In the genomic region with DNA sequence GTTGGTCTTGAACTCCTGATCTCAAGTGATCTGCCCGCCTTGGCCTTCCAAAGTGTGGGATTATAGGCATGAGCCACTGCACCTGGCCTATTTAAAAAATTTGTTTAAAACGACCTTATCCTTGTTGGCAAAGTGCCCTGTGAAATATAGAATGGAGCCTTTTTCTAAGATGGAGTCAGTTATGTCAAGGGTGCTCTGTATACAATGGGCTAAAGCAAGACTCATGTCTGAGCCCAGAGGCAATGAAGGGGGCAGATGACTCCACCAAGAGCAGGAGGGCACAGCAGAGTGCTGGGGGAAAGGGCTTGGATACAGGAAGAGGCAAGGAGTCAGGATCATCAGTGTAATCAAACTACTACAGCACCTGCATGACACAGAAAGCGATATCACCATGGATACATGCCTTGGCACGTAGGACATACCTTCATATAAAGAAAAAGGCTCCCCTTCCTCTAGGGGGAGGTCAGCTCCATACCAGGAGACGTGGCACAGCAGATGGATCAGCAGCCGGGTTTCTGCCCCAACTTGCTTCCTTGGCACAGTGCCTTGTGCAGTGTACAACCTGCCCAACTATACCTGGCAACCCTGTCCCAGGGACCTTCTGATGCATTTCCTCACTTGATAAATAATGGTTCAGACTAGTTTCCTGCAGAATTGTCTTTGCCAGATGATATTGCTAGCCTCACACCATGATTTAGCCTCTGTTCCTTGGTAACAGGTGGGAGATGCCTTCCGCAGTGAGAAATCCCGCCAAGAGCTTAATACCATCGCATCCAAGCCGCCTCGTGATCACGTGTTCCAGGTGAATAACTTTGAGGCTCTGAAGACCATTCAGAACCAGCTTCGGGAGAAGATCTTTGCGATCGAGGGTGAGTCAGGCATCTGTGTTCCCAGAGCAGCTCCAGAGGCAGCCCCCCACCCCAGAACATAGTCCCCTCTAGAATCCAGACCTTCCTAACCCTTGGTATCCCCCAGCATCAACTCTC, we compare ENCODE assay signal across 34 cellular contexts. TPM values are rescaled to one million over a fixed set of nuclear protein-coding genes. Genes with fewer than 3 reads are reported as not detected.
DNase-seq lines count a peak whose midpoint lies in the region; ATAC-seq, FAIRE-seq and TF ChIP-seq lines count a peak whose summit lies in the region.
"Had no signal": no experiment of that assay in that cellular context is flagged by ENCODE, and none has a peak within 500 bp of the region (broad histone marks: within the 10 kb centered on the region; RNA-seq: fewer than 3 reads in every experiment).

No MANE protein-coding gene starts in this region.

- H3K27ac Mint-ChIP-seq in osteocyte (ENCODE audit: unreplicated experiment), result no peak overlapping the region
- H3K27ac Mint-ChIP-seq: activated CD8-positive, alpha-beta T cell treated with anti-CD3 and anti-CD28 coated beads for 36 hours; natural killer cell; T-helper 17 cell had no signal

- H3K4me1 Mint-ChIP-seq in osteocyte (ENCODE audit: unreplicated experiment), result no peaks in the 10 kb centered on the region

- TF ChIP-seq CTCF in GM10248 (IDR thresholded peaks at IDR 0.05; ENCODE audit: control extremely low read depth, extremely low read depth, low read depth, missing control alignments) (no peak), osteocyte (IDR thresholded peaks at IDR 0.05) (no peak)

- FAIRE-seq in frontal cortex (lab: Jason Lieb, UNC), result no peak
- FAIRE-seq: endometrium, GM12878 had no signal

- H3K27me3 Mint-ChIP-seq in osteocyte (ENCODE audit: unreplicated experiment), result peaks cover 3% of the 10 kb centered on the region

- no peak overlapping the region for H3K4me3 Mint-ChIP-seq in osteocyte (ENCODE audit: unreplicated experiment)
- H3K4me3 Mint-ChIP-seq: activated CD8-positive, alpha-beta T cell treated with anti-CD3 and anti-CD28 coated beads for 36 hours; natural killer cell; T-helper 17 cell had no signal

- DNase-seq in GM10248 (ENCODE audit: extremely low spot score) (peak; percentile 3), NCI-H1694 (lab: John Stamatoyannopoulos, UW) (peak; percentile 8), cerebellum (ENCODE audit: low spot score) (peak; percentile 58), osteocyte (ENCODE audit: extremely low spot score, unreplicated experiment) (peak; percentile 46), frontal cortex (ENCODE audit: low spot score in 2 of 2) (no peak), NCI-H146 (lab: John Stamatoyannopoulos, UW) (no peak)
- DNase-seq: activated CD4-positive, alpha-beta T cell treated with anti-CD3 and anti-CD28 coated beads for 1 hour; activated CD8-positive, alpha-beta T cell treated with anti-CD3 and anti-CD28 coated beads for 36 hours; activated T-cell treated with anti-CD3 and anti-CD28 coated beads for 4 hours; Calu3; central memory CD4-positive, alpha-beta T cell; GM23248; islet precursor cell; midbrain; natural killer cell; NCI-H1048; NCI-H1930; NCI-H82; stimulated activated CD4-positive, alpha-beta T cell treated with anti-CD3 and anti-CD28 coated beads, Interleukin-2, amount 100 ng/mL, for 24 hours; T-helper 17 cell; tibial artery had no signal

- no peaks in the 10 kb centered on the region for H3K36me3 Mint-ChIP-seq in osteocyte (ENCODE audit: unreplicated experiment)
- H3K36me3 Mint-ChIP-seq: activated naive CD4-positive, alpha-beta T cell treated with anti-CD3 and anti-CD28 coated beads, Interleukin-2, amount 50 U/mL, for 72 hours had no signal

- no peak for ATAC-seq in HG02759 (IDR thresholded peaks at IDR 0.05; ENCODE audit: unreplicated experiment)
- ATAC-seq: activated CD8-positive, alpha-beta T cell treated with anti-CD3 and anti-CD28 coated beads for 36 hours; activated naive CD4-positive, alpha-beta T cell treated with anti-CD3 and anti-CD28 coated beads, Interleukin-2, amount 50 U/mL, for 72 hours; GM12878; natural killer cell; T-helper 17 cell had no signal

- CTCF ChIA-PET in GM10248 (lab: Yijun Ruan, JAX), result no interaction called here

- POLR2A ChIA-PET in GM10248 (lab: Yijun Ruan, JAX), result no interaction called here

- H3K9me3 Mint-ChIP-seq in osteocyte (ENCODE audit: unreplicated experiment), result no peaks in the 10 kb centered on the region
- H3K9me3 Mint-ChIP-seq: activated CD8-positive, alpha-beta T cell treated with anti-CD3 and anti-CD28 coated beads for 36 hours; activated naive CD4-positive, alpha-beta T cell treated with anti-CD3 and anti-CD28 coated beads, Interleukin-2, amount 50 U/mL, for 72 hours; natural killer cell had no signal

RNA-seq across cellular contexts. Expression of gene ITGAM, which starts 15.3 kb away (rescaled TPM):
- total RNA-seq in cerebellum (3.0 TPM), osteocyte (not detected in 2 replicates), frontal cortex (2.0 TPM)
- total RNA-seq: Daoy, fibroblast of lung, GM23248, RPMI7951 had no signal

RNA-seq across cellular contexts. Expression of gene PYDC1, which starts 58.2 kb away (rescaled TPM):
- total RNA-seq in cerebellum (0.36 TPM), osteocyte (not detected in 2 replicates), frontal cortex (0.41 TPM)
- total RNA-seq: activated CD8-positive, alpha-beta T cell treated with anti-CD3 and anti-CD28 coated beads for 36 hours; activated naive CD4-positive, alpha-beta T cell treated with anti-CD3 and anti-CD28 coated beads, Interleukin-2, amount 50 U/mL, for 72 hours; ascending aorta; Calu3; Daoy; dermis microvascular lymphatic vessel endothelial cell; fibroblast of lung; glomerular endothelial cell; GM12878; GM23248; liver; natural killer cell; osteoblast; renal cortical epithelial cell; RPMI7951; T-helper 17 cell had no signal

Comparison
In these comparisons a context has a peak if more than half of its experiments do, and no peak if none do; other contexts are left out.
1. DNase-seq: peak in GM10248 (single experiment), NCI-H1694 (single experiment), cerebellum (single experiment) and osteocyte (single experiment); none in frontal cortex (0 of 2) and NCI-H146 (single experiment).